In genomic region chr18:3247243-3248061, GRCh38 we compare ENCODE assay signal across 1 cellular context.
A peak's percentile ranks its signal among the peaks of the same experiment; 100 is the strongest.
TF ChIP-seq lines count a peak whose summit lies in the region.

Gene MYL12A (plus strand): TSS chr18:3247801. CDS start chr18:3253248, 5,447 bp downstream.

TF ChIP-seq in K562, 482 proteins besides CTCF, POLR2A, EP300 and RAD21 (continued from another document and continues in another):
- TF ChIP-seq ELK1 (CRISPR knock-in tag; IDR thresholded peaks at IDR 0.05): no peak
- TF ChIP-seq THRA (IDR thresholded peaks at IDR 0.05): no peak
- no peak for TF ChIP-seq BRF1 (IDR thresholded peaks at IDR 0.05; ENCODE audit: borderline replicate concordance, extremely low read depth, insufficient read length)
- 0 out of 2 replicates have a peak, but pooled peaks have one; percentile 45 for TF ChIP-seq CREB3L1 (IDR thresholded peaks at IDR 0.05; ENCODE audit: borderline replicate concordance, low read depth)
- TF ChIP-seq NR1H2 (CRISPR knock-in tag; IDR thresholded peaks at IDR 0.05): no peak; the same call in 1 of the 2 replicates
- TF ChIP-seq NFYB (IDR thresholded peaks at IDR 0.05; ENCODE audit: extremely low read depth, insufficient read length): no peak
- no peak for TF ChIP-seq ZNF274 (IDR thresholded peaks at IDR 0.05; ENCODE audit: borderline replicate concordance, low read depth, low read length)
- no peak for TF ChIP-seq EGR1 (conservative IDR thresholded peaks at IDR 0.05)
- peak; percentile 94 for TF ChIP-seq THRB (CRISPR knock-in tag; conservative IDR thresholded peaks at IDR 0.05)
- TF ChIP-seq TRIM28 (IDR thresholded peaks at IDR 0.05): no peak
- TF ChIP-seq CTCFL (IDR thresholded peaks at IDR 0.05; ENCODE audit: borderline replicate concordance, insufficient read depth, low read depth, low read length, poor library complexity, severe bottlenecking): no peak
- TF ChIP-seq SMARCB1 (IDR thresholded peaks at IDR 0.05; ENCODE audit: insufficient read length, low read depth): no peak
- peak; percentile 73; the same call in 1 of the 2 replicates for TF ChIP-seq CREB1 (IDR thresholded peaks at IDR 0.05)
- TF ChIP-seq CREB1 (CRISPR knock-in tag; IDR thresholded peaks at IDR 0.05): peak; percentile 79
- peak; percentile 28; the same call in 1 of the 2 replicates for TF ChIP-seq ZNF347 (CRISPR knock-in tag; IDR thresholded peaks at IDR 0.05; ENCODE audit: low read depth)
- TF ChIP-seq POLR2G (IDR thresholded peaks at IDR 0.05; ENCODE audit: low read depth, low read length): peak; percentile 99
- TF ChIP-seq CXXC5 (CRISPR knock-in tag; IDR thresholded peaks at IDR 0.05): peak; percentile 91
- TF ChIP-seq KLF6 (CRISPR knock-in tag; IDR thresholded peaks at IDR 0.05; ENCODE audit: borderline replicate concordance): peak; percentile 58
- TF ChIP-seq SREBF2 (CRISPR knock-in tag; IDR thresholded peaks at IDR 0.05): no peak
- peak; percentile 93 for TF ChIP-seq TAF7 (tag; IDR thresholded peaks at IDR 0.05)
- 0 out of 2 replicates have a peak, but pooled peaks have one; percentile 72 for TF ChIP-seq LARP7 (IDR thresholded peaks at IDR 0.05)
- peak; percentile 31; the same call in 1 of the 2 replicates for TF ChIP-seq SMARCC2 (IDR thresholded peaks at IDR 0.05; ENCODE audit: low read depth)
- peak; percentile 95 for TF ChIP-seq ZBTB40 (IDR thresholded peaks at IDR 0.05)
- no peak for TF ChIP-seq ZBTB40 (CRISPR knock-in tag; IDR thresholded peaks at IDR 0.05)
- no peak for TF ChIP-seq ZNF133 (CRISPR knock-in tag; IDR thresholded peaks at IDR 0.05)
- peak; percentile 99 for TF ChIP-seq ETV5 (CRISPR knock-in tag; IDR thresholded peaks at IDR 0.05; ENCODE audit: low read depth)
- no peak for TF ChIP-seq HOXB6 (CRISPR knock-in tag; IDR thresholded peaks at IDR 0.05; ENCODE audit: borderline replicate concordance)
- TF ChIP-seq NR2C2 (CRISPR knock-in tag; IDR thresholded peaks at IDR 0.05): no peak
- no peak for TF ChIP-seq NR2C2 (tag; IDR thresholded peaks at IDR 0.05)
- TF ChIP-seq NCOA1 (IDR thresholded peaks at IDR 0.05; ENCODE audit: low read depth): peak; percentile 93
- peak; percentile 86 for TF ChIP-seq PCBP1 (IDR thresholded peaks at IDR 0.05; ENCODE audit: low read depth, low read length, poor library complexity, severe bottlenecking)
- peak; percentile 33 for TF ChIP-seq ZFP36 (IDR thresholded peaks at IDR 0.05; ENCODE audit: low read depth, low read length, partially characterized antibody)
- peak; percentile 53; the same call in 1 of the 2 replicates for TF ChIP-seq PKNOX1 (IDR thresholded peaks at IDR 0.05)
